In genomic region chr1:152047954-152048640, GRCh38 we compare ENCODE assay signal across 7 cellular contexts. TPM values are rescaled to one million over a fixed set of nuclear protein-coding genes. Genes with fewer than 3 reads are reported as not detected.
DNase-seq lines count a peak whose midpoint lies in the region; ATAC-seq and TF ChIP-seq lines count a peak whose summit lies in the region.

No MANE protein-coding gene starts in this region.

- peaks cover 2% of the 10 kb centered on the region for H3K27me3 Mint-ChIP-seq in activated B cell treated with CpG ODN at 0.5 μM for 24 hours

- POLR2A ChIA-PET in activated B cell treated with CpG ODN at 0.5 μM for 24 hours (lab: Charles Lee): interaction anchor here (0.7 to 3.8 kb wide), 7 partner anchors 9 to 410 kb away, joined by 3 to 47 read pairs (median 4); partner anchors contain the start of genes S100A10 and S100A11

- peak; percentile 68 for TF ChIP-seq CTCF in GM13977 (IDR thresholded peaks at IDR 0.05; ENCODE audit: extremely low read depth, insufficient read depth, missing control alignments)
- TF ChIP-seq CTCF in activated B cell treated with CpG ODN at 0.5 μM for 24 hours (IDR thresholded peaks at IDR 0.05): no peak

- H3K4me3 Mint-ChIP-seq in activated B cell treated with CpG ODN at 0.5 μM for 24 hours: peak overlapping the region; percentile 73

- ATAC-seq in HG02623 (IDR thresholded peaks at IDR 0.05; ENCODE audit: unreplicated experiment): peak; percentile 91
- peak; percentile 94 for ATAC-seq in activated B cell treated with CpG ODN at 0.5 μM for 24 hours (ENCODE audit: low read depth)

- H3K27ac Mint-ChIP-seq in activated B cell treated with CpG ODN at 0.5 μM for 24 hours: peak overlapping the region; percentile 98

- peak; percentile 84 for DNase-seq in GM13977 (ENCODE audit: low spot score)
- DNase-seq in NCI-H1436 treated with DMSO at 0.1 percent for 48 hours (lab: John Stamatoyannopoulos, UW): peak; percentile 70
- DNase-seq in activated B cell treated with CpG ODN at 0.5 μM for 24 hours: peak; percentile 72
- DNase-seq in caudate nucleus (lab: John Stamatoyannopoulos, UW): peak in 46 of 61 donors; percentile 3 to 80 (median 29)
- DNase-seq in kidney glomerular epithelial cell (lab: John Stamatoyannopoulos, UW): peak; percentile 99
- peak; percentile 84 for DNase-seq in stimulated activated CD4-positive, alpha-beta T cell treated with anti-CD3 and anti-CD28 coated beads, Interleukin-15, amount 100 ng/mL, for 48 hours (ENCODE audit: low read depth in 2 of 2)

- peaks cover 17% of the 10 kb centered on the region for H3K4me1 Mint-ChIP-seq in activated B cell treated with CpG ODN at 0.5 μM for 24 hours

- H3K27ac ChIP-seq in caudate nucleus (ENCODE audit: low read depth, low read length): peak overlapping the region; percentile 73

- H3K9me3 Mint-ChIP-seq in activated B cell treated with CpG ODN at 0.5 μM for 24 hours: no peaks in the 10 kb centered on the region

- intact Hi-C loops in activated B cell treated with CpG ODN at 0.5 μM for 24 hours (cut with micrococcal nuclease): loop anchor here (1.0 to 5.0 kb wide), 3 partner anchors 12 to 436 kb away; partner anchors contain the start of gene SNX27

- in situ Hi-C loops in GM13977 (cut with MboI; ENCODE audit: low pct_unique_long_range_greater_than_20kb, low sequenced_read_pairs, unreplicated experiment): no loop called here

- no peaks in the 10 kb centered on the region for H3K36me3 Mint-ChIP-seq in activated B cell treated with CpG ODN at 0.5 μM for 24 hours (ENCODE audit: low read depth)

- CTCF ChIA-PET in activated B cell treated with CpG ODN at 0.5 μM for 24 hours (lab: Charles Lee): interaction anchor here (1.0 to 3.1 kb wide), 5 partner anchors 9 to 411 kb away, joined by 3 to 14 read pairs (median 6); no protein-coding TSS in a partner anchor

RNA-seq across cellular contexts. Expression of gene S100A11, which starts 11.3 kb away (rescaled TPM):
- 65.6 and 71.2 TPM in 2 replicates for total RNA-seq in activated B cell treated with CpG ODN at 0.5 μM for 24 hours

RNA-seq across cellular contexts. Expression of gene TCHHL1, which starts 40.8 kb away (rescaled TPM):
- total RNA-seq in activated B cell treated with CpG ODN at 0.5 μM for 24 hours: not detected in 2 replicates

RNA-seq across cellular contexts. Expression of gene S100A10, which starts 54.4 kb away (rescaled TPM):
- total RNA-seq in activated B cell treated with CpG ODN at 0.5 μM for 24 hours: 62.7 and 63.6 TPM in 2 replicates

Comparison
In these comparisons a context has a peak if more than half of its experiments do, and no peak if none do; other contexts are left out.
1. Peak in every context shown above with its lines: DNase-seq, ATAC-seq and H3K27ac ChIP-seq.
2. DNase-seq: peak in every context shown above with its lines; median percentile 99 in kidney glomerular epithelial cell; 84 in GM13977; 84 in stimulated activated CD4-positive, alpha-beta T cell treated with anti-CD3 and anti-CD28 coated beads, Interleukin-15, amount 100 ng/mL, for 48 hours; 72 in activated B cell treated with CpG ODN at 0.5 μM for 24 hours; 70 in NCI-H1436 treated with DMSO at 0.1 percent for 48 hours; 29 in caudate nucleus.